ENCODE assay signal across 20 cellular contexts in the genomic region with DNA sequence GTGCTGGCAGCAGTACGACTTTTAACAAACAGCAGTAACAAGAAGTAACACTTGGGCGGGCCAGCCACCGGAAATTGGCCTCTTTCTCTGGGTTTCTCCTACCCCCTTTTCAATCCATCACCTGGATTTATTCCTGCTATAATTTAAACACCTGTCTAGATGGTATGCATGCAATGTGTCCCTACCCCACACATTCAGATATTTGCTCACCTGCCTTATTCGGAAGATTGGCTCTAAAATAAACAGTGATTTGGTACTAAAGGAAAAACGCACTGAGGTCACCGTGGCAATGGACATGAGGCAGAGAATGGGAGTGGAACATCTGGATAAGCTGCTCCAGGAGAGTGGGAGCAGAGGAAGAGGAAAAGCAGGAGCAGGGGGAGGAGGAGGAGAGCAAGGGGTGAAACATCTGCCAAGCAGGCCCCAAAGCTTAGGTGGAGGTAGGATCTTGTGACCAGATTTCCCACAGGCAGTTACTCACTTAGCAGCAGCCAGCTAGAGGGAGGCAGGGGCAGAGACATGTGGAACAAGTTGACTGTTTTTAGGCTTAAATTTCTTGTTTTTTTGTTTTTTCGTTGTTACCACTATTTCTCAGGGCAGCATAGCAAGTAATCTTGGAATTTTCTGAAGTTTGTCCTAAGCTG.
DNase-seq lines count a peak whose midpoint lies in the region; ATAC-seq lines count a peak whose summit lies in the region.
"Had no signal": no experiment of that assay in that cellular context is flagged by ENCODE, and none has a peak within 500 bp of the region (broad histone marks: within the 10 kb centered on the region; RNA-seq: fewer than 3 reads in every experiment).

No MANE protein-coding gene starts in this region.

- H3K9ac ChIP-seq in HUES64 (ENCODE audit: low read depth, low read length), result no peak overlapping the region
- H3K9ac ChIP-seq in endocrine pancreas (ENCODE audit: control insufficient read depth, insufficient read depth, low read length), result no peak overlapping the region
- H3K9ac ChIP-seq: BLaER1 treated with 17β-estradiol and CSF1 and Interleukin-3, amounts not matched to agents 10 nM and 100 nM had no signal

- peak; percentile 43 for DNase-seq in NCI-H2196 (lab: John Stamatoyannopoulos, UW; ENCODE audit: unreplicated experiment)
- peak; percentile 14 for DNase-seq in renal cortical epithelial cell (ENCODE audit: low read depth)
- no peak for DNase-seq in NCI-H1694 (lab: John Stamatoyannopoulos, UW)
- DNase-seq in activated CD4-positive, alpha-beta T cell treated with anti-CD3 and anti-CD28 coated beads for 1 hour, result no peak
- DNase-seq in activated naive CD4-positive, alpha-beta T cell treated with anti-CD3 and anti-CD28 coated beads for 36 hours, result no peak
- DNase-seq: activated T-cell treated with anti-CD3 and anti-CD28 coated beads, Interleukin-2, amount 50 U/mL, for 48 hours; cerebellar nuclear complex; heart right ventricle; left cardiac atrium; naive thymus-derived CD4-positive, alpha-beta T cell; NCI-H82; stimulated activated CD4-positive, alpha-beta T cell treated with anti-CD3 and anti-CD28 coated beads, Interleukin-4, amount 100 ng/mL, for 24 hours; T1000; tibial artery had no signal

- H3K9me3 ChIP-seq in HUES64 (ENCODE audit: insufficient read depth, low read depth, low read length) (no peaks in the 10 kb centered on the region), endocrine pancreas (ENCODE audit: control insufficient read depth, low read length) (no peaks in the 10 kb centered on the region)
- H3K9me3 ChIP-seq: adrenal gland; BLaER1 treated with 17β-estradiol and CSF1 and Interleukin-3, amounts not matched to agents 10 nM and 100 nM; heart right ventricle; tibial artery had no signal

- H3K4me3 ChIP-seq in HUES64 (ENCODE audit: low read length) (no peak overlapping the region), endocrine pancreas (ENCODE audit: control insufficient read depth, insufficient read depth, low read length) (peak overlapping the region; percentile 11)
- H3K4me3 ChIP-seq: adrenal gland; BLaER1 treated with 17β-estradiol and CSF1 and Interleukin-3, amounts not matched to agents 10 nM and 100 nM; heart right ventricle; tibial artery had no signal

- ATAC-seq in HG02970 (IDR thresholded peaks at IDR 0.05; ENCODE audit: low FRiP score, unreplicated experiment), result no peak
- ATAC-seq: heart right ventricle; left cardiac atrium; naive thymus-derived CD4-positive, alpha-beta T cell; Right ventricle myocardium inferior had no signal

- no peak overlapping the region for H3K27ac Mint-ChIP-seq in activated naive CD4-positive, alpha-beta T cell treated with anti-CD3 and anti-CD28 coated beads for 36 hours
- H3K27ac Mint-ChIP-seq: naive thymus-derived CD4-positive, alpha-beta T cell had no signal

- no peaks in the 10 kb centered on the region; the same call in 1 of the 2 replicates for H3K36me3 ChIP-seq in HUES64 (ENCODE audit: insufficient read depth, low read length)
- no peaks in the 10 kb centered on the region for H3K36me3 ChIP-seq in endocrine pancreas (ENCODE audit: control insufficient read depth, insufficient read depth, low read length)
- H3K36me3 ChIP-seq: adrenal gland had no signal

- WGBS in HUES64, result 91% methylated on average over 7 of the region's 7 CpGs

- H3K9me3 Mint-ChIP-seq in activated naive CD4-positive, alpha-beta T cell treated with anti-CD3 and anti-CD28 coated beads for 36 hours, result no peaks in the 10 kb centered on the region
- H3K9me3 Mint-ChIP-seq: naive thymus-derived CD4-positive, alpha-beta T cell had no signal

- H3K4me1 Mint-ChIP-seq in activated naive CD4-positive, alpha-beta T cell treated with anti-CD3 and anti-CD28 coated beads for 36 hours (ENCODE audit: low read depth), result no peaks in the 10 kb centered on the region

- H3K4me1 ChIP-seq in HUES64 (ENCODE audit: insufficient read depth, low read length) (peaks cover 16% of the 10 kb centered on the region), endocrine pancreas (ENCODE audit: control insufficient read depth, insufficient read depth, low read length) (peaks cover 4% of the 10 kb centered on the region)
- H3K4me1 ChIP-seq: BLaER1 treated with 17β-estradiol and CSF1 and Interleukin-3, amounts not matched to agents 10 nM and 100 nM had no signal

- CTCF ChIA-PET in activated naive CD4-positive, alpha-beta T cell treated with anti-CD3 and anti-CD28 coated beads for 36 hours (lab: Charles Lee), result no interaction called here

- no peak overlapping the region for H3K4me3 Mint-ChIP-seq in activated naive CD4-positive, alpha-beta T cell treated with anti-CD3 and anti-CD28 coated beads for 36 hours
- H3K4me3 Mint-ChIP-seq: naive thymus-derived CD4-positive, alpha-beta T cell had no signal

- intact Hi-C loops in activated naive CD4-positive, alpha-beta T cell treated with anti-CD3 and anti-CD28 coated beads for 36 hours (cut with micrococcal nuclease), result no loop called here

- H3K27me3 ChIP-seq in HUES64 (ENCODE audit: insufficient read depth, low read length) (no peaks in the 10 kb centered on the region), endocrine pancreas (ENCODE audit: control insufficient read depth, insufficient read depth, low read length) (no peaks in the 10 kb centered on the region)
- H3K27me3 ChIP-seq: adrenal gland; BLaER1 treated with 17β-estradiol and CSF1 and Interleukin-3, amounts not matched to agents 10 nM and 100 nM; heart right ventricle; tibial artery had no signal

- H3K27ac ChIP-seq in HUES64 (ENCODE audit: low read depth, low read length), result peak overlapping the region; percentile 32; the same call in 1 of the 2 replicates
- H3K27ac ChIP-seq: BLaER1 treated with 17β-estradiol and CSF1 and Interleukin-3, amounts not matched to agents 10 nM and 100 nM; heart right ventricle; tibial artery had no signal

- peaks cover 7% of the 10 kb centered on the region for H3K36me3 Mint-ChIP-seq in activated naive CD4-positive, alpha-beta T cell treated with anti-CD3 and anti-CD28 coated beads for 36 hours (ENCODE audit: low read depth)

- H3K27me3 Mint-ChIP-seq in activated naive CD4-positive, alpha-beta T cell treated with anti-CD3 and anti-CD28 coated beads for 36 hours (ENCODE audit: low read depth), result no peaks in the 10 kb centered on the region
- H3K27me3 Mint-ChIP-seq: naive thymus-derived CD4-positive, alpha-beta T cell had no signal

Comparison
In these comparisons a context has a peak if more than half of its experiments do, and no peak if none do; other contexts are left out.
1. DNase-seq: peak in NCI-H2196 (single experiment) and renal cortical epithelial cell (single experiment); none in NCI-H1694 (single experiment), activated CD4-positive, alpha-beta T cell treated with anti-CD3 and anti-CD28 coated beads for 1 hour (single experiment) and activated naive CD4-positive, alpha-beta T cell treated with anti-CD3 and anti-CD28 coated beads for 36 hours (single experiment).